ENCODE assay signal across 1 cellular context in genomic region chr2:43092520-43093179, GRCh38.
TF ChIP-seq lines count a peak whose summit lies in the region.

No MANE protein-coding gene starts in this region.

TF ChIP-seq in WTC11, 78 proteins besides CTCF, POLR2A, EP300 and RAD21 (continued from another document):
- TF ChIP-seq RORB (CRISPR knock-in tag; IDR thresholded peaks at IDR 0.05) (no peak), CREM (CRISPR knock-in tag; IDR thresholded peaks at IDR 0.05) (no peak)
TF ChIP-seq in WTC11: peak in this region for 1.
